Comparison of ENCODE assay signal across 1 cellular context in the genomic region with DNA sequence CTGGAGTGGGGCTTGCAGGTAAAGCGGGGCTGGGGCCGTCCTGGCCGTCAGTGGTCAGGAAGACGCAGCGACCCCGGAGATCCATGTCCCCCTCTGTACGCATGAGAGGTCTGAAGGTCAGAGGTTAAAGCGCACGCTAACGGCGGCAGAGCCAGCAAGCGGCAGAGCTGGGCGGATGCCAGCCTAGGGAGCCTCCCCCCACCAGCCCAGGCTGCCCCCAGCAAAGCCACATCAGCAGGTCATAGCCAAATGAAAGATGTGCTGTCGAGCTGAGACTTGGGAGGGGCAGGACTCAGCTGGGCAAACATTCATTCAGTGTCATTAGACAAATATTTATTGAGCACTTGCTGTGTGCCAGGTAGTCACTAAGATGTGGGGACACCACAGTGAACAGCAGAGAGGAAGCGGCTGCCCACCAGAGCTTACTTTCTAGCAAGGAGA.
TF ChIP-seq lines count a peak whose summit lies in the region.

No MANE protein-coding gene starts in this region.

TF ChIP-seq in HepG2, 621 proteins besides CTCF, POLR2A, EP300 and RAD21 (continued from another document):
- TF ChIP-seq, protein P1, sequence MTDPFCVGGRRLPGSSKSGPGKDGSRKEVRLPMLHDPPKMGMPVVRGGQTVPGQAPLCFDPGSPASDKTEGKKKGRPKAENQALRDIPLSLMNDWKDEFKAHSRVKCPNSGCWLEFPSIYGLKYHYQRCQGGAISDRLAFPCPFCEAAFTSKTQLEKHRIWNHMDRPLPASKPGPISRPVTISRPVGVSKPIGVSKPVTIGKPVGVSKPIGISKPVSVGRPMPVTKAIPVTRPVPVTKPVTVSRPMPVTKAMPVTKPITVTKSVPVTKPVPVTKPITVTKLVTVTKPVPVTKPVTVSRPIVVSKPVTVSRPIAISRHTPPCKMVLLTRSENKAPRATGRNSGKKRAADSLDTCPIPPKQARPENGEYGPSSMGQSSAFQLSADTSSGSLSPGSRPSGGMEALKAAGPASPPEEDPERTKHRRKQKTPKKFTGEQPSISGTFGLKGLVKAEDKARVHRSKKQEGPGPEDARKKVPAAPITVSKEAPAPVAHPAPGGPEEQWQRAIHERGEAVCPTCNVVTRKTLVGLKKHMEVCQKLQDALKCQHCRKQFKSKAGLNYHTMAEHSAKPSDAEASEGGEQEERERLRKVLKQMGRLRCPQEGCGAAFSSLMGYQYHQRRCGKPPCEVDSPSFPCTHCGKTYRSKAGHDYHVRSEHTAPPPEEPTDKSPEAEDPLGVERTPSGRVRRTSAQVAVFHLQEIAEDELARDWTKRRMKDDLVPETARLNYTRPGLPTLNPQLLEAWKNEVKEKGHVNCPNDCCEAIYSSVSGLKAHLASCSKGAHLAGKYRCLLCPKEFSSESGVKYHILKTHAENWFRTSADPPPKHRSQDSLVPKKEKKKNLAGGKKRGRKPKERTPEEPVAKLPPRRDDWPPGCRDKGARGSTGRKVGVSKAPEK (CRISPR knock-in tag; IDR thresholded peaks at IDR 0.05; ENCODE audit: borderline replicate concordance), result no peak
- TF ChIP-seq RFX5 (IDR thresholded peaks at IDR 0.05; ENCODE audit: low read depth, low read length), result no peak
- TF ChIP-seq ADNP (CRISPR knock-in tag; IDR thresholded peaks at IDR 0.05), result no peak
- TF ChIP-seq ZNF720 (CRISPR knock-in tag; IDR thresholded peaks at IDR 0.05), result no peak
- TF ChIP-seq ZNF598 (CRISPR knock-in tag; IDR thresholded peaks at IDR 0.05; ENCODE audit: borderline replicate concordance), result no peak
